ENCODE assay signal across 9 cellular contexts in genomic region chr9:118170032-118170955, GRCh38.
DNase-seq lines count a peak whose midpoint lies in the region; ATAC-seq and TF ChIP-seq lines count a peak whose summit lies in the region.
"Had no signal": no experiment of that assay in that cellular context is flagged by ENCODE, and none has a peak within 500 bp of the region (broad histone marks: within the 10 kb centered on the region; RNA-seq: fewer than 3 reads in every experiment).

No MANE protein-coding gene starts in this region.

- H2AK5ac ChIP-seq in IMR-90 (ENCODE audit: low read depth, low read length): no peak overlapping the region

- H3K4me1 ChIP-seq in IMR-90 (ENCODE audit: control insufficient read depth, insufficient read depth, low read length): no peaks in the 10 kb centered on the region
- H3K4me1 ChIP-seq in Panc1 (ENCODE audit: control insufficient read depth, insufficient read depth, low read length): no peaks in the 10 kb centered on the region
- H3K4me1 ChIP-seq in foreskin keratinocyte: no peaks in the 10 kb centered on the region

- BruUV-seq in IMR-90 (replicated peaks; lab: Mats Ljungman, UMichigan) (no TSS peak), Panc1 (replicated peaks; lab: Mats Ljungman, UMichigan) (no TSS peak)

- no peaks in the 10 kb centered on the region for H3K9me3 Mint-ChIP-seq in progenitor cell of endocrine pancreas (ENCODE audit: low read depth)
- H3K9me3 Mint-ChIP-seq: IgD-negative memory B cell had no signal

- H3K14ac ChIP-seq in IMR-90 (replicated peaks; ENCODE audit: low read depth, low read length): no peak overlapping the region

- TF ChIP-seq CTCF in IMR-90 (conservative IDR thresholded peaks at IDR 0.05; ENCODE audit: low read depth, low read length) (0 out of 2 replicates have a peak, but pooled peaks have one; percentile 16), Panc1 (IDR thresholded peaks at IDR 0.05) (peak; percentile 74), foreskin keratinocyte (conservative IDR thresholded peaks at IDR 0.05) (peak; percentile 50), progenitor cell of endocrine pancreas (IDR thresholded peaks at IDR 0.05; ENCODE audit: unreplicated experiment) (peak; percentile 86)

- no peak for TF ChIP-seq POLR2A in IMR-90 (IDR thresholded peaks at IDR 0.05; ENCODE audit: low read depth, low read length)

- H4K20me1 ChIP-seq in IMR-90 (ENCODE audit: insufficient read depth, low read length): no peaks in the 10 kb centered on the region

- WGBS in IMR-90 (ENCODE audit: extremely low coverage in 2 of 2, insufficient read length in 1 of 2), 2 experiments: no CpG with 5 or more reads among the region's 6 CpGs

- H3K27me3 ChIP-seq in IMR-90 (ENCODE audit: control insufficient read depth, insufficient read depth, low read length): no peaks in the 10 kb centered on the region
- no peaks in the 10 kb centered on the region for H3K27me3 ChIP-seq in Panc1 (ENCODE audit: control insufficient read depth, insufficient read depth, low read length)
- H3K27me3 ChIP-seq in foreskin keratinocyte: no peaks in the 10 kb centered on the region

- no peak overlapping the region for H2BK5ac ChIP-seq in IMR-90 (ENCODE audit: low read depth, low read length, poor library complexity, severe bottlenecking)

- no peak overlapping the region for H4K8ac ChIP-seq in IMR-90 (ENCODE audit: low read depth in 2 of 2, low read length in 2 of 2)

- POLR2A ChIA-PET in IMR-90 (lab: Charles Lee; ENCODE audit: unreplicated experiment): no interaction called here
- POLR2A ChIA-PET in Panc1 (lab: Charles Lee): no interaction called here

- H2AFZ ChIP-seq in IMR-90 (replicated peaks; ENCODE audit: low read length, poor library complexity): no peak overlapping the region

- H3K4ac ChIP-seq in IMR-90 (ENCODE audit: low read depth, low read length): no peak overlapping the region

- H3K4me1 Mint-ChIP-seq in progenitor cell of endocrine pancreas (ENCODE audit: low read depth): peaks cover 2% of the 10 kb centered on the region
- H3K4me1 Mint-ChIP-seq: IgD-negative memory B cell had no signal

- H3K9ac ChIP-seq in IMR-90 (ENCODE audit: low read depth, low read length): no peak overlapping the region

- intact Hi-C loops in IMR-90 (cut with micrococcal nuclease): no loop called here
- intact Hi-C loops in Panc1 (cut with micrococcal nuclease; ENCODE audit: unreplicated experiment): no loop called here

- peak; percentile 17; the same call in 1 of the 2 replicates for TF ChIP-seq RAD21 in IMR-90 (IDR thresholded peaks at IDR 0.05; ENCODE audit: low read length)

- in situ Hi-C loops in IMR-90 (cut with MboI; ENCODE audit: low sequenced_read_pairs): no loop called here
- in situ Hi-C loops in Panc1 (cut with HindIII; ENCODE audit: low pct_unique_long_range_greater_than_20kb, low sequenced_read_pairs): no loop called here

- no peak overlapping the region for H3K27ac Mint-ChIP-seq in progenitor cell of endocrine pancreas
- H3K27ac Mint-ChIP-seq: IgD-negative memory B cell had no signal

- no peak overlapping the region for H2BK20ac ChIP-seq in IMR-90 (ENCODE audit: low read depth, low read length)

- no peaks in the 10 kb centered on the region for H3K79me1 ChIP-seq in IMR-90 (ENCODE audit: low read depth in 1 of 2, low read length in 2 of 2)

- no peak overlapping the region for H2AK9ac ChIP-seq in IMR-90 (replicated peaks; ENCODE audit: low read depth, low read length, poor library complexity)

- peaks cover 6% of the 10 kb centered on the region for H3K9me3 ChIP-seq in IMR-90 (ENCODE audit: control insufficient read depth, insufficient read depth, low read length)
- H3K9me3 ChIP-seq in Panc1 (ENCODE audit: control insufficient read depth, insufficient read depth, low read depth, low read length): no peaks in the 10 kb centered on the region

- no peak overlapping the region for H2BK15ac ChIP-seq in IMR-90 (ENCODE audit: low read depth, low read length)

- no peaks in the 10 kb centered on the region for H3K36me3 Mint-ChIP-seq in progenitor cell of endocrine pancreas (ENCODE audit: insufficient read depth)
- H3K36me3 Mint-ChIP-seq: IgD-negative memory B cell had no signal

- H3K4me3 ChIP-seq in IMR-90 (ENCODE audit: insufficient read depth, low read depth, low read length) (no peak overlapping the region), Panc1 (ENCODE audit: low read depth in 2 of 2, low read length in 2 of 2) (no peak overlapping the region)

- no peak overlapping the region for H4K91ac ChIP-seq in IMR-90 (ENCODE audit: insufficient read depth, low read depth, low read length)

- H3K18ac ChIP-seq in IMR-90 (ENCODE audit: low read depth, low read length): no peak overlapping the region

- H3K27ac ChIP-seq in IMR-90 (ENCODE audit: insufficient read depth, low read length): no peak overlapping the region
- no peak overlapping the region for H3K27ac ChIP-seq in Panc1 (ENCODE audit: low read length)
- H3K27ac ChIP-seq in foreskin keratinocyte: no peak overlapping the region

- no peak overlapping the region for H2BK120ac ChIP-seq in IMR-90 (ENCODE audit: low read depth, low read length)

- H3K4me3 Mint-ChIP-seq in progenitor cell of endocrine pancreas (ENCODE audit: low read depth): no peak overlapping the region
- H3K4me3 Mint-ChIP-seq: IgD-negative memory B cell had no signal

- H3K4me2 ChIP-seq in IMR-90 (ENCODE audit: low read depth, low read length): no peak overlapping the region

- no peaks in the 10 kb centered on the region for H3K9me1 ChIP-seq in IMR-90 (ENCODE audit: insufficient read depth, low read length)

- dilution Hi-C loops in IMR-90 (cut with HindIII; ENCODE audit: low sequenced_read_pairs, unreplicated experiment): no loop called here

- H3K36me3 ChIP-seq in IMR-90 (ENCODE audit: control insufficient read depth, insufficient read depth, low read length): no peaks in the 10 kb centered on the region
- no peaks in the 10 kb centered on the region for H3K36me3 ChIP-seq in Panc1 (ENCODE audit: control insufficient read depth, insufficient read depth, low read length)

- no peak for ATAC-seq in IMR-90 (ENCODE audit: low read depth)
- ATAC-seq in Panc1: peak; percentile 65; the same call in 1 of the 2 replicates
- ATAC-seq in foreskin keratinocyte: no peak
- no peak for ATAC-seq in GM18502 (IDR thresholded peaks at IDR 0.05; ENCODE audit: poor library complexity, unreplicated experiment)
- no peak for ATAC-seq in HG03521 (IDR thresholded peaks at IDR 0.05; ENCODE audit: unreplicated experiment)

- peaks cover 13% of the 10 kb centered on the region for H3K27me3 Mint-ChIP-seq in progenitor cell of endocrine pancreas

- CTCF ChIA-PET in IMR-90 (lab: Yijun Ruan, JAX) (no interaction called here), Panc1 (lab: Charles Lee) (interaction anchor here (0.6 kb wide), 1 partner anchor 107 kb away, joined by 3 read pairs; no protein-coding TSS in a partner anchor)

- H3K23ac ChIP-seq in IMR-90 (ENCODE audit: low read depth, low read length): no peak overlapping the region

- H3K56ac ChIP-seq in IMR-90 (ENCODE audit: extremely low read depth, insufficient read depth, low read length): no peak overlapping the region

- no peak overlapping the region for H4K5ac ChIP-seq in IMR-90 (ENCODE audit: low read depth, low read length)

- DNase-seq in DMS53 (lab: John Stamatoyannopoulos, UW): peak; percentile 88
- DNase-seq in IMR-90: no peak
- DNase-seq in Panc1 (ENCODE audit: low read depth, low spot score): peak; percentile 24
- DNase-seq in foreskin keratinocyte: peak; percentile 5 to 10
- DNase-seq in progenitor cell of endocrine pancreas (ENCODE audit: low spot score, unreplicated experiment): peak; percentile 31
- DNase-seq in activated CD4-positive, CD25-positive, alpha-beta regulatory T cell treated with anti-CD3 and anti-CD28 coated beads, Interleukin-2, amount 50 U/mL, for 72 hours: no peak

TF ChIP-seq in IMR-90, 13 proteins besides CTCF, POLR2A, EP300 and RAD21:
- TF ChIP-seq FOS (IDR thresholded peaks at IDR 0.05; ENCODE audit: low read depth, low read length) (no peak), CHD1 (IDR thresholded peaks at IDR 0.05; ENCODE audit: low read depth, low read length) (no peak), RCOR1 (IDR thresholded peaks at IDR 0.05; ENCODE audit: insufficient replicate concordance, low read length) (no peak), SMC3 (IDR thresholded peaks at IDR 0.05; ENCODE audit: low read depth, low read length) (no peak), RFX5 (IDR thresholded peaks at IDR 0.05; ENCODE audit: low read depth, low read length) (no peak), BHLHE40 (IDR thresholded peaks at IDR 0.05; ENCODE audit: low read depth, low read length) (no peak), MXI1 (IDR thresholded peaks at IDR 0.05; ENCODE audit: borderline replicate concordance, low read depth, low read length) (no peak), NFE2L2 (IDR thresholded peaks at IDR 0.05; ENCODE audit: low read depth, low read length) (no peak)

Comparison
In these comparisons a context has a peak if more than half of its experiments do, and no peak if none do; other contexts are left out.
1. DNase-seq: peak in DMS53 (single experiment), Panc1 (single experiment), foreskin keratinocyte (2 of 2) and progenitor cell of endocrine pancreas (single experiment); none in IMR-90 (single experiment) and activated CD4-positive, CD25-positive, alpha-beta regulatory T cell treated with anti-CD3 and anti-CD28 coated beads, Interleukin-2, amount 50 U/mL, for 72 hours (single experiment).
2. CTCF ChIP-seq: peak in every context shown above with its lines; median percentile 86 in progenitor cell of endocrine pancreas; 74 in Panc1; 50 in foreskin keratinocyte; 16 in IMR-90.